In the genomic region with DNA sequence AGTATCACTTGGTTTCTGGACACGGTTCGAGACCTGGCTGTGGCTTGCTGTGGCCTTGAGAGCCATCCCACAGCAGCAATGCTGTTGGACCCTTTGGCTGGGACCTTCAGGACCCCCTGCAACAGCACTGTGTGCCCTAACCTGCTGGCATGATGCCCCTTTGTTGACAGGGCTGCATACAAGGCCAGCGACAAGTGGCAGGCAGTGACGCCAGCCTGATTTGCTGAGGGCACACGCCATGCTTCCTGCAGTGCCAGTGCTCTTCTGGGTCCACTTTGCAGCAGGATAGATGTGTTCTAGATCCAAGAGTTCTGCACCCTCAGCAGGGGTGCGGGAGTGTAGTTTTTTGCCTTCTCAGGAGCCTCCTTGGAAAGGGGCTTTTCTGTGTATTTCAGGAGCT, we compare ENCODE assay signal across 17 cellular contexts. TPM values are rescaled to one million over a fixed set of nuclear protein-coding genes. Genes with fewer than 3 reads are reported as not detected.
A peak's percentile ranks its signal among the peaks of the same experiment; 100 is the strongest.
DNase-seq lines count a peak whose midpoint lies in the region; ATAC-seq and TF ChIP-seq lines count a peak whose summit lies in the region.
"Had no signal": no experiment of that assay in that cellular context is flagged by ENCODE, and none has a peak within 500 bp of the region (broad histone marks: within the 10 kb centered on the region; RNA-seq: fewer than 3 reads in every experiment).

No MANE protein-coding gene starts in this region.

- no peak for TF ChIP-seq POLR2A in body of pancreas (IDR thresholded peaks at IDR 0.05)

- H3K36me3 ChIP-seq in BLaER1 (peaks cover 88% of the 10 kb centered on the region), body of pancreas (replicated peaks in 1 of 2; ENCODE audit: insufficient read depth in 1 of 2, low read depth in 2 of 2) (peaks cover 0 to 11% of the 10 kb centered on the region in 2 donors), psoas muscle (ENCODE audit: insufficient read depth in 1 of 2, low read depth in 1 of 2) (peaks cover 0 to 21% of the 10 kb centered on the region in 2 donors), WERI-Rb-1 (no peaks in the 10 kb centered on the region)
- H3K36me3 ChIP-seq in CD4-positive, alpha-beta memory T cell (ENCODE audit: insufficient read depth, low read length), result peaks cover 15% of the 10 kb centered on the region
- H3K36me3 ChIP-seq: brain microvascular endothelial cell, SJCRH30 had no signal

- TF ChIP-seq CTCF in body of pancreas (IDR thresholded peaks at IDR 0.05) (no peak), psoas muscle (IDR thresholded peaks at IDR 0.05) (no peak), WERI-Rb-1 (IDR thresholded peaks at IDR 0.05; ENCODE audit: low read depth, low read length) (no peak)

- peak overlapping the region; percentile 37 for H3K4me2 ChIP-seq in BLaER1

- peaks cover 52% of the 10 kb centered on the region for H4K20me1 ChIP-seq in BLaER1

- POLR2A ChIA-PET in CD4-positive, alpha-beta memory T cell (lab: Charles Lee; ENCODE audit: partially characterized antibody), result no interaction called here

- intact Hi-C loops in body of pancreas (cut with DNase I) (no loop called here), left ventricle myocardium superior (cut with micrococcal nuclease) (no loop called here), psoas muscle (cut with DNase I) (loop anchor here in 1 of 2 donors (2.0 kb wide), 1 partner anchor 30 kb away; no protein-coding TSS in a partner anchor)
- intact Hi-C loops in CD4-positive, alpha-beta memory T cell (cut with micrococcal nuclease), result no loop called here

- H3K9me3 ChIP-seq in BLaER1, result peaks cover 26% of the 10 kb centered on the region
- no peaks in the 10 kb centered on the region for H3K9me3 ChIP-seq in body of pancreas
- H3K9me3 ChIP-seq in psoas muscle, result peaks cover 6% of the 10 kb centered on the region
- no peaks in the 10 kb centered on the region for H3K9me3 ChIP-seq in CD4-positive, alpha-beta memory T cell (ENCODE audit: control insufficient read depth in 1 of 2, low read length in 2 of 2)
- H3K9me3 ChIP-seq in WERI-Rb-1 (ENCODE audit: severe bottlenecking), result no peaks in the 10 kb centered on the region
- H3K9me3 ChIP-seq: SJCRH30 had no signal

- H3K4me3 Mint-ChIP-seq in CD4-positive, alpha-beta memory T cell, result no peak overlapping the region
- H3K4me3 Mint-ChIP-seq: IgD-negative memory B cell, naive B cell had no signal

- peaks cover 0 to 9% (median 5%) of the 10 kb centered on the region in 8 donors for H3K9me3 Mint-ChIP-seq in CD4-positive, alpha-beta memory T cell

- H3K9ac ChIP-seq in BLaER1, result no peak overlapping the region

- DNase-seq in body of pancreas (peak in 3 of 4 donors; percentile 27 to 61 (median 39)), left ventricle myocardium superior (peak; percentile 81), psoas muscle (peak in 1 of 2 donors; percentile 75), GM03348 (ENCODE audit: low spot score) (no peak), WERI-Rb-1 (no peak), A172 (ENCODE audit: low spot score) (no peak)
- DNase-seq in CD4-positive, alpha-beta memory T cell, result no peak
- DNase-seq: activated CD4-positive, alpha-beta T cell treated with anti-CD3 and anti-CD28 coated beads, Interleukin-2, amount 50 U/mL, for 48 hours; brain microvascular endothelial cell; naive B cell; retina; SJCRH30; stimulated activated CD4-positive, alpha-beta T cell treated with anti-CD3 and anti-CD28 coated beads, Interleukin-2, amount 100 ng/mL, for 48 hours; T1000 had no signal

- H3K27ac ChIP-seq in BLaER1, result peak overlapping the region; percentile 53
- peak overlapping the region in 3 of 4 donors; percentile 79 to 90 (median 87) for H3K27ac ChIP-seq in body of pancreas
- peak overlapping the region; percentile 95 for H3K27ac ChIP-seq in psoas muscle
- no peak overlapping the region for H3K27ac ChIP-seq in CD4-positive, alpha-beta memory T cell (ENCODE audit: low read depth, low read length)
- no peak overlapping the region for H3K27ac ChIP-seq in WERI-Rb-1
- H3K27ac ChIP-seq: brain microvascular endothelial cell, SJCRH30 had no signal

- no peaks in the 10 kb centered on the region for H3K27me3 ChIP-seq in BLaER1
- no peaks in the 10 kb centered on the region for H3K27me3 ChIP-seq in body of pancreas
- H3K27me3 ChIP-seq in psoas muscle (ENCODE audit: insufficient read depth in 3 of 3, low read length in 2 of 3), result no peaks in the 10 kb centered on the region
- H3K27me3 ChIP-seq in CD4-positive, alpha-beta memory T cell (ENCODE audit: insufficient read depth, low read length), result no peaks in the 10 kb centered on the region
- no peaks in the 10 kb centered on the region for H3K27me3 ChIP-seq in WERI-Rb-1 (ENCODE audit: insufficient read depth, low read depth, severe bottlenecking)
- H3K27me3 ChIP-seq: brain microvascular endothelial cell, SJCRH30 had no signal

- ATAC-seq in body of pancreas, result no peak
- peak; percentile 58 for ATAC-seq in left ventricle myocardium superior
- ATAC-seq in psoas muscle, result peak; percentile 23 to 27 (median 25)

- CTCF ChIA-PET in CD4-positive, alpha-beta memory T cell (lab: Charles Lee; ENCODE audit: partially characterized antibody), result no interaction called here

- WGBS in body of pancreas, 2 donors, result 53 to 76% methylated on average over 2 to 6 of the region's 6 CpGs
- WGBS in psoas muscle, 3 donors, result 26 to 45% (median 34%) methylated on average over 6 of the region's 6 CpGs

- peaks cover 29 to 41% of the 10 kb centered on the region in 2 donors for H3K36me3 Mint-ChIP-seq in CD4-positive, alpha-beta memory T cell

- H3K27ac Mint-ChIP-seq in CD4-positive, alpha-beta memory T cell, result no peak overlapping the region
- H3K27ac Mint-ChIP-seq: activated T-helper 2 cell treated with anti-CD3 and anti-CD28 coated beads, Interferon-gamma antibody, Interleukin-2, Interleukin-4, amounts not matched to agents 10 μg/mL and 5 μg/mL and 100 μg/mL, durations not matched to agents 14 hours and 24 hours and 36 hours had no signal

- H3K4me3 ChIP-seq in BLaER1 (no peak overlapping the region), body of pancreas (no peak overlapping the region), psoas muscle (peak overlapping the region; percentile 46), WERI-Rb-1 (ENCODE audit: low read depth, low read length) (no peak overlapping the region)
- no peak overlapping the region for H3K4me3 ChIP-seq in CD4-positive, alpha-beta memory T cell (ENCODE audit: low read length in 2 of 2)
- H3K4me3 ChIP-seq: SJCRH30 had no signal

- H3K4me1 ChIP-seq in BLaER1, result peaks cover 31% of the 10 kb centered on the region
- H3K4me1 ChIP-seq in body of pancreas, result peaks cover 49% of the 10 kb centered on the region
- H3K4me1 ChIP-seq in psoas muscle, result peaks cover 77% of the 10 kb centered on the region
- no peaks in the 10 kb centered on the region for H3K4me1 ChIP-seq in CD4-positive, alpha-beta memory T cell (ENCODE audit: insufficient read depth, low read length)
- H3K4me1 ChIP-seq: SJCRH30 had no signal

- peaks cover 0 to 9% (median 3%) of the 10 kb centered on the region in 4 donors for H3K4me1 Mint-ChIP-seq in CD4-positive, alpha-beta memory T cell

- H3K27me3 Mint-ChIP-seq in CD4-positive, alpha-beta memory T cell, result no peaks in the 10 kb centered on the region
- H3K27me3 Mint-ChIP-seq: IgD-negative memory B cell, naive B cell had no signal

RNA-seq across cellular contexts. Expression of a gene that starts 32.8 kb away (rescaled TPM):
- 100 to 1,000 TPM; 116 to 134 TPM for total RNA-seq in body of pancreas
- 438 TPM for total RNA-seq in left ventricle myocardium superior
- total RNA-seq in psoas muscle, result 1,000 to 10,000 TPM in 1 of 4 donors, 100 to 1,000 TPM in 3; 574 to 1,432 (median 837) TPM
- 1,000 to 10,000 TPM in 1 of 3 donors, 100 to 1,000 TPM in 2; 134 to 1,231 (median 616) TPM for polyA plus RNA-seq in psoas muscle
- 10 to 100 TPM; 69.2 to 70.7 TPM for total RNA-seq in CD4-positive, alpha-beta memory T cell
- polyA plus RNA-seq in CD4-positive, alpha-beta memory T cell, result 10 to 100 TPM; 43.5 to 49.4 TPM
- 6.9 and 7.9 TPM in 2 replicates for total RNA-seq in A172 (2014; rRNA removed; shearing (Covaris generic))

Comparison
In these comparisons a context has a peak if more than half of its experiments do, and no peak if none do; other contexts are left out.
1. H3K27ac ChIP-seq: peak in BLaER1 (single experiment), body of pancreas (3 of 4) and psoas muscle (single experiment); none in CD4-positive, alpha-beta memory T cell (single experiment) and WERI-Rb-1 (single experiment).
2. DNase-seq: peak in body of pancreas (3 of 4) and left ventricle myocardium superior (single experiment); none in CD4-positive, alpha-beta memory T cell (0 of 5), GM03348 (single experiment), WERI-Rb-1 (single experiment) and A172 (single experiment).